Comparison of ENCODE assay signal across 18 cellular contexts in the genomic region with DNA sequence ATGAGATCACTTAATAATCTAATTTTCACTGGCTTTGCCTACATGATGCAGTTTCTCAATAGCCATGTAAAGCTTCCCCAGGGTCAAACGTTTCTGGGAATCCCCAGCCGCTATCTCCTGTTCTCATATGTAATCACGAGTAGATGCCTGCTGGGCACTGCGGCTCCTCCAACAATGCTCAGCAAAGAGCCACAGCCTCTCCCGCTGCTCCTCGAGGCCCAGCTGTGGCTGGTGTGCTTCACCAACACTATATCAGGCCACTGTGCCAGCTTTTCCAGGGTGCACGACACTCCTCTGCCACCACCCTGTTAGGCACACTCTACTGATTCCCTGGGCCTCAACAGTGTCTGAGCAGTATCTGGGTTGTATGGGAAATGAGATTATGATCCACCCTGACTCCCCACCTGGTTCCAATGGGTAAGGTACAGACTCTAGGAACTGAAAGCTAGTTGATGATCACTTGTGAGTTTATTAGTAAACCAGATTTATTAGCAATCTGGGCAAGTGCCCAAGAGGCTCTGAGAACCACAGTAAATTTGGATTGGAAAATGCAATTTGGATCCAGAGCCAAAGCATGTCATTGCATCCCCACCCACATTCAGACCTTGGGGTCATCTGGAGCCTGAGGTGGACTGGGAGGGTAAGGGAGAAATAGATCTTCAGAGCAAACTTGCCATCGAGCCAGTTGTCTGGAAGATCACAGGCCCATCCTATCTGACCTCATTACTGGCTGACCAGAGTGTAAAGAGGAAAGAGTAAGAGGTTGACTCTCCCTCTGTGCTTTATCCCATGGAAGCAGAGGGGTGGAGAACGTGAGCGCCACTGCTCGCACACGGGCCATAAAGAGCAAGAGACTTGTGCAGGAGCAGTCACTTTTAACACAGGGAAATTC.
DNase-seq lines count a peak whose midpoint lies in the region; ATAC-seq, FAIRE-seq and TF ChIP-seq lines count a peak whose summit lies in the region.
"Had no signal": no experiment of that assay in that cellular context is flagged by ENCODE, and none has a peak within 500 bp of the region (broad histone marks: within the 10 kb centered on the region; RNA-seq: fewer than 3 reads in every experiment).

No MANE protein-coding gene starts in this region.

- DNase-seq in HepG2 (ENCODE audit: low spot score) (no peak), fibroblast of mammary gland (ENCODE audit: low read depth) (peak; percentile 10), NCI-H345 (lab: John Stamatoyannopoulos, UW) (no peak), NCI-H345 treated with DMSO at 0.1 percent for 48 hours (lab: John Stamatoyannopoulos, UW; ENCODE audit: unreplicated experiment) (no peak), SIG-M5 (lab: John Stamatoyannopoulos, UW) (no peak)
- DNase-seq in naive thymus-derived CD8-positive, alpha-beta T cell, result no peak
- DNase-seq: Caco-2; central memory CD4-positive, alpha-beta T cell; GDM1; IMR-90; NCI-H1092 treated with DMSO at 0.1 percent for 48 hours; NCI-H510A treated with DMSO at 0.1 percent for 48 hours; stimulated activated CD4-positive, alpha-beta T cell treated with anti-CD3 and anti-CD28 coated beads, Interleukin-2, amount 100 ng/mL, for 24 hours; T-cell had no signal

- BruUV-seq in HepG2 (replicated peaks; lab: Mats Ljungman, UMichigan), result no TSS peak

- H3K36me3 Mint-ChIP-seq in nephron (ENCODE audit: low read depth), result no peaks in the 10 kb centered on the region
- H3K36me3 Mint-ChIP-seq in naive thymus-derived CD8-positive, alpha-beta T cell, result peaks cover 0 to 4% (median 0%) of the 10 kb centered on the region in 3 donors
- H3K36me3 Mint-ChIP-seq: activated naive CD4-positive, alpha-beta T cell treated with anti-CD3 and anti-CD28 coated beads, Interleukin-2, amount 50 U/mL, for 24 hours; T-cell had no signal

- no peak for ATAC-seq in HepG2
- no peak for ATAC-seq in naive thymus-derived CD8-positive, alpha-beta T cell
- ATAC-seq: T-cell had no signal

- no peak for TF ChIP-seq CTCF in liver (IDR thresholded peaks at IDR 0.05; ENCODE audit: low read depth, low read length, missing input control)
- TF ChIP-seq CTCF in HepG2 (CRISPR knock-in tag; IDR thresholded peaks at IDR 0.05), result no peak
- TF ChIP-seq CTCF in fibroblast of mammary gland (conservative IDR thresholded peaks at IDR 0.05; ENCODE audit: control insufficient read depth, insufficient read depth, low read depth, low read length), result no peak
- no peak for TF ChIP-seq CTCF in nephron (IDR thresholded peaks at IDR 0.05; ENCODE audit: unreplicated experiment in 3 of 3)

- H3K4me3 ChIP-seq in liver (ENCODE audit: low read depth in 1 of 3, low read length in 3 of 3) (no peak overlapping the region), HepG2 (replicated peaks in 1 of 3; ENCODE audit: insufficient read depth in 1 of 3, low read depth in 2 of 3, low read length in 3 of 3) (no peak overlapping the region), fibroblast of mammary gland (ENCODE audit: control insufficient read depth, low read depth, low read length) (no peak overlapping the region)
- H3K4me3 ChIP-seq: tibial nerve had no signal

- no peaks in the 10 kb centered on the region for H3K79me2 ChIP-seq in HepG2 (ENCODE audit: insufficient read depth, low read length)

- H3K9ac ChIP-seq in liver (ENCODE audit: low read depth in 1 of 2, low read length in 2 of 2) (no peak overlapping the region), HepG2 (ENCODE audit: insufficient read depth, low read depth, low read length) (no peak overlapping the region)

- in situ Hi-C loops in HepG2 (cut with HindIII; ENCODE audit: extremely low pct_ligation_motif_present, low pct_unique_long_range_greater_than_20kb), result no loop called here

- WGBS in liver, result 75% methylated on average over 12 of the region's 12 CpGs
- WGBS in HepG2 (ENCODE audit: low lambda C conversion rate), result 30% methylated on average over 11 of the region's 12 CpGs

- H3K4me3 Mint-ChIP-seq in nephron, result peak overlapping the region in 1 of 3 experiments; percentile 25
- no peak overlapping the region for H3K4me3 Mint-ChIP-seq in naive thymus-derived CD8-positive, alpha-beta T cell
- H3K4me3 Mint-ChIP-seq: activated naive CD4-positive, alpha-beta T cell treated with anti-CD3 and anti-CD28 coated beads, Interleukin-2, amount 50 U/mL, for 24 hours; T-cell had no signal

- POLR2A ChIA-PET in HepG2 (lab: Yijun Ruan, JAX), result no interaction called here
- POLR2A ChIA-PET in naive thymus-derived CD8-positive, alpha-beta T cell (lab: Charles Lee), result no interaction called here

- no peaks in the 10 kb centered on the region for H3K36me3 ChIP-seq in liver (ENCODE audit: control insufficient read depth in 4 of 4, insufficient read depth in 3 of 4, low read depth in 1 of 4, low read length in 3 of 4)
- no peaks in the 10 kb centered on the region for H3K36me3 ChIP-seq in HepG2 (replicated peaks in 1 of 2; ENCODE audit: control insufficient read depth in 1 of 2, insufficient read depth in 2 of 2, low read length in 2 of 2)
- H3K36me3 ChIP-seq: tibial nerve had no signal

- H2AFZ ChIP-seq in HepG2 (ENCODE audit: low read length), result no peak overlapping the region

- H3K9me3 ChIP-seq in liver (ENCODE audit: control insufficient read depth in 4 of 4, low read length in 3 of 4) (no peaks in the 10 kb centered on the region), HepG2 (ENCODE audit: low read length) (no peaks in the 10 kb centered on the region)
- H3K9me3 ChIP-seq: Caco-2, tibial nerve had no signal

- TF ChIP-seq RAD21 in liver (IDR thresholded peaks at IDR 0.05) (peak in 1 of 2 donors; percentile 18), HepG2 (CRISPR knock-in tag; IDR thresholded peaks at IDR 0.05) (no peak)

- H3K4me2 ChIP-seq in HepG2 (ENCODE audit: low read depth, low read length), result no peak overlapping the region

- TF ChIP-seq POLR2A in HepG2 (IDR thresholded peaks at IDR 0.05; ENCODE audit: insufficient read depth in 1 of 2, low read depth in 2 of 2, low read length in 2 of 2), result no peak

- H3K27ac ChIP-seq in liver (ENCODE audit: low read depth in 1 of 2, low read length in 2 of 2) (peak overlapping the region in 1 of 2 donors; percentile 34), HepG2 (ENCODE audit: extremely low read length, insufficient read depth, low read length) (no peak overlapping the region)

- peak overlapping the region in 2 of 3 experiments; percentile 86 to 98 for H3K27ac Mint-ChIP-seq in nephron
- H3K27ac Mint-ChIP-seq in naive thymus-derived CD8-positive, alpha-beta T cell, result peak overlapping the region in 1 of 10 donors; percentile 23
- H3K27ac Mint-ChIP-seq: activated naive CD4-positive, alpha-beta T cell treated with anti-CD3 and anti-CD28 coated beads, Interleukin-2, amount 50 U/mL, for 24 hours; T-cell had no signal

- H3K27me3 ChIP-seq in liver (ENCODE audit: control insufficient read depth in 4 of 4, insufficient read depth in 4 of 4, low read length in 3 of 4) (no peaks in the 10 kb centered on the region), HepG2 (ENCODE audit: control insufficient read depth in 1 of 2, insufficient read depth in 2 of 2, low read length in 2 of 2) (no peaks in the 10 kb centered on the region)
- H3K27me3 ChIP-seq: tibial nerve had no signal

- CTCF ChIA-PET in HepG2 (lab: Yijun Ruan, JAX; ENCODE audit: low intra/inter-chr PET ratio, low total read pairs), result no interaction called here

- no peak for TF ChIP-seq EP300 in HepG2 (IDR thresholded peaks at IDR 0.05; ENCODE audit: low read depth in 2 of 2, low read length in 2 of 2)
- TF ChIP-seq EP300 in HepG2 (CRISPR knock-in tag; IDR thresholded peaks at IDR 0.05; ENCODE audit: borderline replicate concordance), result no peak

- no peaks in the 10 kb centered on the region for H4K20me1 ChIP-seq in HepG2 (ENCODE audit: insufficient read depth, low read length)

- H3K4me1 Mint-ChIP-seq in nephron, result peaks cover 22% of the 10 kb centered on the region
- peaks cover under 1 to 3% (median 1%) of the 10 kb centered on the region in 4 donors for H3K4me1 Mint-ChIP-seq in naive thymus-derived CD8-positive, alpha-beta T cell

- no peaks in the 10 kb centered on the region for H3K9me3 Mint-ChIP-seq in nephron
- peaks cover 0 to 5% (median 0%) of the 10 kb centered on the region in 9 donors for H3K9me3 Mint-ChIP-seq in naive thymus-derived CD8-positive, alpha-beta T cell
- H3K9me3 Mint-ChIP-seq: activated naive CD4-positive, alpha-beta T cell treated with anti-CD3 and anti-CD28 coated beads, Interleukin-2, amount 50 U/mL, for 24 hours had no signal

- intact Hi-C loops in HepG2 (cut with micrococcal nuclease; ENCODE audit: unreplicated experiment), result no loop called here

- FAIRE-seq in HepG2 (lab: Jason Lieb, UNC), result no peak

- H3K27me3 Mint-ChIP-seq in nephron (ENCODE audit: low read depth), result no peaks in the 10 kb centered on the region
- H3K27me3 Mint-ChIP-seq in naive thymus-derived CD8-positive, alpha-beta T cell, result no peaks in the 10 kb centered on the region
- H3K27me3 Mint-ChIP-seq: activated naive CD4-positive, alpha-beta T cell treated with anti-CD3 and anti-CD28 coated beads, Interleukin-2, amount 50 U/mL, for 24 hours; T-cell had no signal

- peaks cover 0 to 6% (median 1%) of the 10 kb centered on the region in 4 donors for H3K4me1 ChIP-seq in liver (ENCODE audit: control insufficient read depth in 4 of 4, insufficient read depth in 4 of 4, low read length in 3 of 4)
- H3K4me1 ChIP-seq in HepG2 (ENCODE audit: insufficient read depth, low read length), result no peaks in the 10 kb centered on the region
- H3K4me1 ChIP-seq: Caco-2 had no signal

TF ChIP-seq in liver, 16 proteins besides CTCF, POLR2A, EP300 and RAD21:
- TF ChIP-seq, protein P1, sequence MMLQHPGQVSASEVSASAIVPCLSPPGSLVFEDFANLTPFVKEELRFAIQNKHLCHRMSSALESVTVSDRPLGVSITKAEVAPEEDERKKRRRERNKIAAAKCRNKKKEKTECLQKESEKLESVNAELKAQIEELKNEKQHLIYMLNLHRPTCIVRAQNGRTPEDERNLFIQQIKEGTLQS (IDR thresholded peaks at IDR 0.05), result no peak
- peak; percentile 72 for TF ChIP-seq NR2F2 (IDR thresholded peaks at IDR 0.05)
- no peak for TF ChIP-seq SP1 (IDR thresholded peaks at IDR 0.05)
- TF ChIP-seq HNF4A (conservative IDR thresholded peaks at IDR 0.05), result no peak
